8 cellular contexts compared by ENCODE assay signal in genomic region chr15:47184405-47185221, GRCh38.
DNase-seq lines count a peak whose midpoint lies in the region; ATAC-seq and TF ChIP-seq lines count a peak whose summit lies in the region.

No MANE protein-coding gene starts in this region.

- intact Hi-C loops in lower leg skin (cut with DNase I; ENCODE audit: low total_unique reads): no loop called here
- intact Hi-C loops in tibial artery (cut with DNase I; ENCODE audit: low total_unique reads): no loop called here

- TF ChIP-seq CTCF in cardiac fibroblast (IDR thresholded peaks at IDR 0.05; ENCODE audit: low read depth, low read length) (no peak), lower leg skin (IDR thresholded peaks at IDR 0.05) (no peak), tibial artery (IDR thresholded peaks at IDR 0.05) (no peak)

- ATAC-seq in HG03439 (IDR thresholded peaks at IDR 0.05; ENCODE audit: unreplicated experiment) (no peak), HG02678 (IDR thresholded peaks at IDR 0.05; ENCODE audit: unreplicated experiment) (no peak)
- ATAC-seq in natural killer cell treated with Interleukin-12 subunit alpha and Interleukin-12 subunit beta and Interleukin-15 and Interleukin-18, amount 100 ng/mL, for 72 hours: no peak

- no peaks in the 10 kb centered on the region for H3K36me3 ChIP-seq in tibial artery

- H3K27ac Mint-ChIP-seq in natural killer cell treated with Interleukin-12 subunit alpha and Interleukin-12 subunit beta and Interleukin-15 and Interleukin-18, amount 100 ng/mL, for 72 hours: no peak overlapping the region

- DNase-seq in Daoy (ENCODE audit: low read depth) (peak; percentile 34), NCI-H146 treated with DMSO at 0.1 percent for 48 hours (lab: John Stamatoyannopoulos, UW; ENCODE audit: unreplicated experiment) (peak; percentile 66), cardiac fibroblast (ENCODE audit: low read depth in 2 of 2) (peak; percentile 7 to 27), lower leg skin (ENCODE audit: low spot score in 2 of 2) (no peak), tibial artery (no peak)
- DNase-seq in natural killer cell treated with Interleukin-12 subunit alpha and Interleukin-12 subunit beta and Interleukin-15 and Interleukin-18, amount 100 ng/mL, for 72 hours (ENCODE audit: low spot score): no peak

- H3K27ac ChIP-seq in tibial artery: no peak overlapping the region

- H3K36me3 Mint-ChIP-seq in natural killer cell treated with Interleukin-12 subunit alpha and Interleukin-12 subunit beta and Interleukin-15 and Interleukin-18, amount 100 ng/mL, for 72 hours: peaks cover 12% of the 10 kb centered on the region

- H3K4me3 ChIP-seq in cardiac fibroblast (replicated peaks in 1 of 2; ENCODE audit: low read depth in 2 of 2, low read length in 2 of 2): peak overlapping the region; percentile 31 to 32
- H3K4me3 ChIP-seq in lower leg skin (ENCODE audit: low read depth, poor library complexity, severe bottlenecking): peak overlapping the region; percentile 35
- peak overlapping the region; percentile 51 to 57 for H3K4me3 ChIP-seq in tibial artery

- peaks cover 0 to 38% of the 10 kb centered on the region in 2 donors for H3K27me3 ChIP-seq in tibial artery

- H3K27me3 Mint-ChIP-seq in natural killer cell treated with Interleukin-12 subunit alpha and Interleukin-12 subunit beta and Interleukin-15 and Interleukin-18, amount 100 ng/mL, for 72 hours: peaks cover 27 to 33% of the 10 kb centered on the region in 2 donors

- no peaks in the 10 kb centered on the region for H3K4me1 Mint-ChIP-seq in natural killer cell treated with Interleukin-12 subunit alpha and Interleukin-12 subunit beta and Interleukin-15 and Interleukin-18, amount 100 ng/mL, for 72 hours (ENCODE audit: low read depth in 2 of 2)

- H3K4me1 ChIP-seq in tibial artery: peaks cover 0 to 19% (median 17%) of the 10 kb centered on the region in 4 donors

- no peaks in the 10 kb centered on the region for H3K9me3 Mint-ChIP-seq in natural killer cell treated with Interleukin-12 subunit alpha and Interleukin-12 subunit beta and Interleukin-15 and Interleukin-18, amount 100 ng/mL, for 72 hours

- no peaks in the 10 kb centered on the region for H3K9me3 ChIP-seq in tibial artery

- H3K4me3 Mint-ChIP-seq in natural killer cell treated with Interleukin-12 subunit alpha and Interleukin-12 subunit beta and Interleukin-15 and Interleukin-18, amount 100 ng/mL, for 72 hours: no peak overlapping the region

- WGBS in lower leg skin, 2 donors: 1% methylated on average over 66 to 72 of the region's 72 CpGs

- no peak for TF ChIP-seq POLR2A in lower leg skin (IDR thresholded peaks at IDR 0.05)

Comparison
In these comparisons a context has a peak if more than half of its experiments do, and no peak if none do; other contexts are left out.
1. DNase-seq: peak in Daoy (single experiment), NCI-H146 treated with DMSO at 0.1 percent for 48 hours (single experiment) and cardiac fibroblast (2 of 2); none in lower leg skin (0 of 2), tibial artery (0 of 2) and natural killer cell treated with Interleukin-12 subunit alpha and Interleukin-12 subunit beta and Interleukin-15 and Interleukin-18, amount 100 ng/mL, for 72 hours (single experiment).
2. Peak in every context shown above with its lines, with median percentiles within 50 percentile points of each other: H3K4me3 ChIP-seq.